9 cellular contexts compared by ENCODE assay signal in the genomic region with DNA sequence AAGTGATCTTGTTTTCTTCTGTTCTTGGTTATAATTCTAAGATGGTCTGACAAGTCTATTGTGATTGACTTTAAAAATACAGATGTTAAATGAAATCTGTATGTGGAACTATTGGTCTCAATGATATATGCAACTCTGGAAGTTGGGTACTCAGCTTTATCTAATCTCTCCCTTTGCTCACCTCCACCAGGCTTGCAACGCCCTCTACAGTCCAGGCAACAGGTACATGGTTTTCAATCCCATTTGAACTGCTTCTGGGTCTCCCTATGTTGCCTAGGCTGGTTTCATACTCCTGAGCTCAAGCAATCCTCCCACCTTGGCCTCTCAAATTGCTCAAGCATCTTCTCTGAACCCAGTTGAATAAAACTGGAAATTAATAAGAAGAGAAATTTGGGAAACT. TPM values are rescaled to one million over a fixed set of nuclear protein-coding genes. Genes with fewer than 3 reads are reported as not detected.
A peak's percentile ranks its signal among the peaks of the same experiment; 100 is the strongest.
DNase-seq lines count a peak whose midpoint lies in the region; ATAC-seq, FAIRE-seq and TF ChIP-seq lines count a peak whose summit lies in the region.
"Had no signal": no experiment of that assay in that cellular context is flagged by ENCODE, and none has a peak within 500 bp of the region (broad histone marks: within the 10 kb centered on the region; RNA-seq: fewer than 3 reads in every experiment).

No MANE protein-coding gene starts in this region.

- no peaks in the 10 kb centered on the region for H3K9me1 ChIP-seq in endothelial cell of umbilical vein (replicated peaks; ENCODE audit: control insufficient read depth, extremely low read depth, insufficient read depth, low read length)

- no peaks in the 10 kb centered on the region for H3K36me3 Mint-ChIP-seq in WTC11

- no peaks in the 10 kb centered on the region for H3K79me2 ChIP-seq in endothelial cell of umbilical vein (ENCODE audit: control insufficient read depth, insufficient read depth, low read length)

- H3K4me2 ChIP-seq in endothelial cell of umbilical vein (ENCODE audit: insufficient read depth, low read length): no peak overlapping the region

- H4K20me1 ChIP-seq in endothelial cell of umbilical vein (replicated peaks; ENCODE audit: control insufficient read depth, extremely low read depth, insufficient read depth, low read length): no peaks in the 10 kb centered on the region

- no peak overlapping the region for H3K27ac Mint-ChIP-seq in WTC11

- peaks cover 5% of the 10 kb centered on the region for H3K27me3 Mint-ChIP-seq in WTC11 (ENCODE audit: low read depth)

- no peaks in the 10 kb centered on the region for H3K9me3 ChIP-seq in endothelial cell of umbilical vein (replicated peaks; ENCODE audit: control insufficient read depth, insufficient read depth, low read length)

- FAIRE-seq in endothelial cell of umbilical vein (lab: Jason Lieb, UNC): no peak

- H3K9me3 Mint-ChIP-seq in WTC11: peaks cover 14% of the 10 kb centered on the region

- CTCF ChIA-PET in WTC11 (lab: Charles Lee): interaction anchor here (0.7 to 1.4 kb wide), 9 partner anchors 8 to 285 kb away, joined by 3 to 7 read pairs (median 4); partner anchors contain the start of gene BTNL2
- CTCF ChIA-PET in endothelial cell of umbilical vein (lab: Charles Lee): interaction anchor here (0.6 to 1.3 kb wide), 7 partner anchors 70 to 447 kb away, joined by 3 to 6 read pairs (median 4); no protein-coding TSS in a partner anchor

- TF ChIP-seq CTCF in WTC11 (IDR thresholded peaks at IDR 0.05): no peak
- peak in 1 of 2 donors; percentile 29 for TF ChIP-seq CTCF in endothelial cell of umbilical vein (IDR thresholded peaks at IDR 0.05; ENCODE audit: extremely low read depth in 1 of 2, insufficient read depth in 1 of 2, low read depth in 1 of 2, low read length in 2 of 2)

- no peaks in the 10 kb centered on the region for H3K36me3 ChIP-seq in endothelial cell of umbilical vein (ENCODE audit: control insufficient read depth in 2 of 2, extremely low read depth in 1 of 2, insufficient read depth in 2 of 2, low read length in 2 of 2)

- DNase-seq in activated CD8-positive, alpha-beta memory T cell treated with anti-CD3 and anti-CD28 coated beads for 1 hour (ENCODE audit: extremely low read depth in 1 of 2, low read depth in 1 of 2): peak; percentile 16 to 21
- no peak for DNase-seq in activated CD8-positive, alpha-beta memory T cell treated with anti-CD3 and anti-CD28 coated beads, Interleukin-2, amount 50 U/mL, for 48 hours
- DNase-seq in WTC11 (ENCODE audit: low spot score): no peak
- peak; percentile 23 for DNase-seq in endothelial cell of umbilical vein (ENCODE audit: low read depth, low spot score)
- peak; percentile 31 for DNase-seq in stimulated activated CD4-positive, alpha-beta T cell treated with anti-CD3 and anti-CD28 coated beads, Interleukin-1b, Interleukin-23, amount 100 ng/mL, for 48 hours
- no peak for DNase-seq in middle frontal gyrus (ENCODE audit: extremely low spot score, low spot score)
- no peak for DNase-seq in GM19240 (ENCODE audit: insufficient read length, low spot score)

- POLR2A ChIA-PET in WTC11 (lab: Charles Lee) (no interaction called here), endothelial cell of umbilical vein (lab: Charles Lee) (no interaction called here)

- no peaks in the 10 kb centered on the region for H3K4me1 Mint-ChIP-seq in WTC11

- BruUV-seq in endothelial cell of umbilical vein (replicated peaks; lab: Mats Ljungman, UMichigan): no TSS peak

- ATAC-seq in WTC11 (peak; percentile 75), HG02884 (IDR thresholded peaks at IDR 0.05; ENCODE audit: unreplicated experiment) (no peak)

- intact Hi-C loops in endothelial cell of umbilical vein (cut with micrococcal nuclease): no loop called here

- no peak overlapping the region for H3K9ac ChIP-seq in endothelial cell of umbilical vein (replicated peaks; ENCODE audit: extremely low read depth, insufficient read depth, low read length)

- H3K4me3 Mint-ChIP-seq in WTC11: no peak overlapping the region

- H3K4me1 ChIP-seq in endothelial cell of umbilical vein (ENCODE audit: control insufficient read depth, extremely low read depth, insufficient read depth, low read length): no peaks in the 10 kb centered on the region

- no peak overlapping the region for H3K4me3 ChIP-seq in endothelial cell of umbilical vein (replicated peaks in 1 of 3; ENCODE audit: insufficient read depth in 1 of 3, low read depth in 1 of 3, low read length in 3 of 3)

- no peak for TF ChIP-seq POLR2A in endothelial cell of umbilical vein (IDR thresholded peaks at IDR 0.05; ENCODE audit: low read depth, low read length)

- H3K27me3 ChIP-seq in endothelial cell of umbilical vein (ENCODE audit: control insufficient read depth in 2 of 2, insufficient read depth in 2 of 2, low read length in 2 of 2): peaks cover 1 to 5% of the 10 kb centered on the region in 2 experiments

- dilution Hi-C loops in endothelial cell of umbilical vein (cut with MboI; ENCODE audit: extremely low pct_ligation_motif_present, low sequenced_read_pairs): no loop called here

- no peak overlapping the region for H2AFZ ChIP-seq in endothelial cell of umbilical vein (ENCODE audit: low read depth, low read length)

- no peak overlapping the region for H3K27ac ChIP-seq in endothelial cell of umbilical vein (ENCODE audit: insufficient read depth, low read depth, low read length)

TF ChIP-seq in WTC11, 78 proteins besides CTCF, POLR2A, EP300 and RAD21 (continues in another document):
- TF ChIP-seq, protein P1, sequence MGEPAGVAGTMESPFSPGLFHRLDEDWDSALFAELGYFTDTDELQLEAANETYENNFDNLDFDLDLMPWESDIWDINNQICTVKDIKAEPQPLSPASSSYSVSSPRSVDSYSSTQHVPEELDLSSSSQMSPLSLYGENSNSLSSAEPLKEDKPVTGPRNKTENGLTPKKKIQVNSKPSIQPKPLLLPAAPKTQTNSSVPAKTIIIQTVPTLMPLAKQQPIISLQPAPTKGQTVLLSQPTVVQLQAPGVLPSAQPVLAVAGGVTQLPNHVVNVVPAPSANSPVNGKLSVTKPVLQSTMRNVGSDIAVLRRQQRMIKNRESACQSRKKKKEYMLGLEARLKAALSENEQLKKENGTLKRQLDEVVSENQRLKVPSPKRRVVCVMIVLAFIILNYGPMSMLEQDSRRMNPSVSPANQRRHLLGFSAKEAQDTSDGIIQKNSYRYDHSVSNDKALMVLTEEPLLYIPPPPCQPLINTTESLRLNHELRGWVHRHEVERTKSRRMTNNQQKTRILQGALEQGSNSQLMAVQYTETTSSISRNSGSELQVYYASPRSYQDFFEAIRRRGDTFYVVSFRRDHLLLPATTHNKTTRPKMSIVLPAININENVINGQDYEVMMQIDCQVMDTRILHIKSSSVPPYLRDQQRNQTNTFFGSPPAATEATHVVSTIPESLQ (CRISPR knock-in tag; IDR thresholded peaks at IDR 0.05): no peak

TF ChIP-seq in endothelial cell of umbilical vein, 7 proteins besides CTCF, POLR2A, EP300 and RAD21:
- TF ChIP-seq JUN (IDR thresholded peaks at IDR 0.05; ENCODE audit: borderline replicate concordance, insufficient read depth, insufficient read length, low read depth): no peak
- no peak for TF ChIP-seq GATA2 (IDR thresholded peaks at IDR 0.05; ENCODE audit: insufficient read depth, insufficient read length, low read depth, low read length)
- no peak for TF ChIP-seq POLR2AphosphoS5 (IDR thresholded peaks at IDR 0.05; ENCODE audit: insufficient read depth, low read depth, low read length)
- TF ChIP-seq FOS (IDR thresholded peaks at IDR 0.05; ENCODE audit: borderline replicate concordance, insufficient read depth, low read length): no peak
- TF ChIP-seq, protein P2, sequence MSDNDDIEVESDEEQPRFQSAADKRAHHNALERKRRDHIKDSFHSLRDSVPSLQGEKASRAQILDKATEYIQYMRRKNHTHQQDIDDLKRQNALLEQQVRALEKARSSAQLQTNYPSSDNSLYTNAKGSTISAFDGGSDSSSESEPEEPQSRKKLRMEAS (IDR thresholded peaks at IDR 0.05; ENCODE audit: insufficient read depth, insufficient read length): no peak
- no peak for TF ChIP-seq EZH2 (IDR thresholded peaks at IDR 0.05; ENCODE audit: borderline replicate concordance, low read depth, low read length, severe bottlenecking)
- no peak for TF ChIP-seq MYC (IDR thresholded peaks at IDR 0.05; ENCODE audit: low read depth, low read length)

RNA-seq across cellular contexts. Expression of gene HLA-DQB1, which starts 25.6 kb away (rescaled TPM):
- 0.83 to 3.8 TPM (median 2.6 TPM) in 3 replicates for total RNA-seq in WTC11 (2021)
- not detected in 2 replicates for total RNA-seq in endothelial cell of umbilical vein
- not detected in 2 replicates for polyA plus RNA-seq in endothelial cell of umbilical vein
- polyA plus RNA-seq in endothelial cell of umbilical vein (2011; cell fraction: cytosol; rRNA removed): not detected in 2 replicates
- polyA plus RNA-seq in endothelial cell of umbilical vein (2011; cell fraction: nucleus; rRNA removed): not detected in 2 replicates
- polyA plus RNA-seq in endothelial cell of umbilical vein (2012): not detected in 2 replicates
- not detected in 2 replicates for polyA minus RNA-seq in endothelial cell of umbilical vein
- polyA minus RNA-seq in endothelial cell of umbilical vein (2011; cell fraction: cytosol; rRNA and poly(A)+ RNA removed): not detected
- not detected in 2 replicates for polyA minus RNA-seq in endothelial cell of umbilical vein (2011; cell fraction: nucleus; rRNA and poly(A)+ RNA removed)
- polyA plus RNA-seq: AG04450 had no signal

RNA-seq across cellular contexts. Expression of gene HLA-DQA2, which starts 49.2 kb away (rescaled TPM):
- total RNA-seq in WTC11 (2021) (not detected in 3 replicates), endothelial cell of umbilical vein (not detected in 2 replicates)
- polyA plus RNA-seq in endothelial cell of umbilical vein: not detected in 2 replicates
- not detected in 2 replicates for polyA plus RNA-seq in endothelial cell of umbilical vein (2011; cell fraction: cytosol; rRNA removed)
- polyA plus RNA-seq in endothelial cell of umbilical vein (2011; cell fraction: nucleus; rRNA removed): not detected in 2 replicates
- polyA plus RNA-seq in endothelial cell of umbilical vein (2012): not detected in 2 replicates
- polyA minus RNA-seq in endothelial cell of umbilical vein: not detected in 2 replicates
- polyA minus RNA-seq in endothelial cell of umbilical vein (2011; cell fraction: cytosol; rRNA and poly(A)+ RNA removed): not detected
- not detected in 2 replicates for polyA minus RNA-seq in endothelial cell of umbilical vein (2011; cell fraction: nucleus; rRNA and poly(A)+ RNA removed)
- polyA plus RNA-seq: AG04450 had no signal

RNA-seq across cellular contexts. Expression of gene HLA-DQA1, which starts 54.8 kb away (rescaled TPM):
- total RNA-seq in WTC11 (2021) (0.22 to 0.92 TPM (median 0.62 TPM) in 3 replicates), endothelial cell of umbilical vein (not detected in 2 replicates)
- not detected in 2 replicates for polyA plus RNA-seq in endothelial cell of umbilical vein
- polyA plus RNA-seq in endothelial cell of umbilical vein (2011; cell fraction: cytosol; rRNA removed): not detected in 2 replicates
- 0.25 TPM in 1 of 2 replicates, not detected in the other for polyA plus RNA-seq in endothelial cell of umbilical vein (2011; cell fraction: nucleus; rRNA removed)
- not detected in 2 replicates for polyA plus RNA-seq in endothelial cell of umbilical vein (2012)
- polyA minus RNA-seq in endothelial cell of umbilical vein: not detected in 2 replicates
- not detected for polyA minus RNA-seq in endothelial cell of umbilical vein (2011; cell fraction: cytosol; rRNA and poly(A)+ RNA removed)
- polyA minus RNA-seq in endothelial cell of umbilical vein (2011; cell fraction: nucleus; rRNA and poly(A)+ RNA removed): not detected in 2 replicates
- polyA plus RNA-seq: AG04450 had no signal

Comparison
In these comparisons a context has a peak if more than half of its experiments do, and no peak if none do; other contexts are left out.
1. DNase-seq: peak in activated CD8-positive, alpha-beta memory T cell treated with anti-CD3 and anti-CD28 coated beads for 1 hour (2 of 2), endothelial cell of umbilical vein (single experiment) and stimulated activated CD4-positive, alpha-beta T cell treated with anti-CD3 and anti-CD28 coated beads, Interleukin-1b, Interleukin-23, amount 100 ng/mL, for 48 hours (single experiment); none in activated CD8-positive, alpha-beta memory T cell treated with anti-CD3 and anti-CD28 coated beads, Interleukin-2, amount 50 U/mL, for 48 hours (single experiment), WTC11 (single experiment), middle frontal gyrus (single experiment) and GM19240 (single experiment).